ENCODE assay signal across 15 cellular contexts in the genomic region with DNA sequence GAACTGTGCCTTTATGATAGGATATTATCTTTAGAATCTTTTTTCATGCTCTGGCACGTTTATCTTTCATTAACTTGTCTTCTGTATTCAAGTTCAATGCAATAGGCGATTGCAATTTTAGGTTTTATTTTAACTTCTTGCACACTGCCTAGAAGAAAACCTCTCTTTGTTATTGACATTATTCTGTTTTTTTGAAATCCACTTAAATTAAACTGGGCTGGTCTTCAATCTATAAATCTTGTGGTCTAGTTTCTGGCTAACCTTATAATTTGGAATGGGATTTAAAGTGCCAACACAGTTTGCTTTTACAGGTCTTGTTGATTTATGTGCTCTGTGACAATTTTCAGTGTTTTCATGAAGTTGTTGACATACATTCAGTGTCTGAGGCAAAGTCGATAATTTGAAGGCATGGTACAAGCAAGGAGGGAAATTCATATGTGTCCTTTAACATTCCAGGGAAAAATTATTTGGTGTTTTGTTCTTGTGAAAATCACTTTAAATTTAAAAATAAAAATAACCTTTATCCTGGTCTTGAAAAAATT.
DNase-seq lines count a peak whose midpoint lies in the region; ATAC-seq and TF ChIP-seq lines count a peak whose summit lies in the region.
"Had no signal": no experiment of that assay in that cellular context is flagged by ENCODE, and none has a peak within 500 bp of the region (broad histone marks: within the 10 kb centered on the region; RNA-seq: fewer than 3 reads in every experiment).

No MANE protein-coding gene starts in this region.

- peak; percentile 55 for DNase-seq in NCI-H2227 treated with DMSO at 0.1 percent for 48 hours (lab: John Stamatoyannopoulos, UW)
- no peak for DNase-seq in fibroblast of lung (ENCODE audit: low read depth in 2 of 2)
- no peak for DNase-seq in skeletal muscle cell (ENCODE audit: low read depth)
- DNase-seq in NAMALWA (ENCODE audit: low spot score) = no peak
- no peak for DNase-seq in ureter (ENCODE audit: low spot score)
- DNase-seq in GM03348 (ENCODE audit: low spot score) = no peak
- DNase-seq: activated CD8-positive, alpha-beta memory T cell treated with anti-CD3 and anti-CD28 coated beads, Interleukin-2, amount 10 ng/mL, durations not matched to agents 7 days and 5 days; activated naive CD8-positive, alpha-beta T cell treated with anti-CD3 and anti-CD28 coated beads for 36 hours; CD8-positive, alpha-beta T cell; nucleus accumbens; stimulated activated CD4-positive, alpha-beta T cell treated with anti-CD3 and anti-CD28 coated beads, Interleukin-4, amount 100 ng/mL, for 24 hours; stimulated activated naive CD4-positive, alpha-beta T cell treated with Interleukin-2 at 50 U/mL for 16 hours had no signal

- peaks cover 0 to 20% (median 0%) of the 10 kb centered on the region in 11 experiments; a peak in 2 of 22 replicates for H4K20me1 ChIP-seq in BLaER1 treated with 17β-estradiol and CSF1 and Interleukin-3, amounts not matched to agents 10 nM and 100 nM
- H4K20me1 ChIP-seq in fibroblast of lung (ENCODE audit: control insufficient read depth, extremely low read depth, insufficient read depth, low read length) = no peaks in the 10 kb centered on the region

- no peaks in the 10 kb centered on the region for H3K27me3 ChIP-seq in BLaER1 treated with 17β-estradiol and CSF1 and Interleukin-3, amounts not matched to agents 10 nM and 100 nM
- H3K27me3 ChIP-seq in fibroblast of lung (ENCODE audit: control insufficient read depth, insufficient read depth, low read length) = no peaks in the 10 kb centered on the region

- H3K79me2 ChIP-seq in fibroblast of lung (ENCODE audit: control insufficient read depth, insufficient read depth, low read length) = no peaks in the 10 kb centered on the region

- H3K4me3 ChIP-seq in BLaER1 treated with 17β-estradiol and CSF1 and Interleukin-3, amounts not matched to agents 10 nM and 100 nM = peak overlapping the region in 2 of 10 experiments; percentile 52 to 55; a peak in 4 of 20 replicates
- peak overlapping the region in 3 of 4 experiments; percentile 27 to 54 (median 45) for H3K4me3 ChIP-seq in fibroblast of lung (replicated peaks in 1 of 4; ENCODE audit: control extremely low read depth in 1 of 4, insufficient read depth in 1 of 4, low read depth in 3 of 4, low read length in 4 of 4)
- H3K4me3 ChIP-seq in skeletal muscle cell (ENCODE audit: low read depth, low read length) = peak overlapping the region; percentile 4

- H3K4me2 ChIP-seq in BLaER1 treated with 17β-estradiol and CSF1 and Interleukin-3, amounts not matched to agents 10 nM and 100 nM = peak overlapping the region in 9 of 11 experiments; percentile 0 to 83 (median 24); a peak in 14 of 22 replicates
- peak overlapping the region; percentile 66 for H3K4me2 ChIP-seq in fibroblast of lung (ENCODE audit: extremely low read depth, insufficient read depth, low read length)

- no peak for ATAC-seq in GM21717 (IDR thresholded peaks at IDR 0.05; ENCODE audit: unreplicated experiment)
- ATAC-seq: activated CD8-positive, alpha-beta memory T cell treated with anti-CD3 and anti-CD28 coated beads, Interleukin-2, amount 10 ng/mL, durations not matched to agents 7 days and 5 days; CD8-positive, alpha-beta T cell; Panc1 had no signal

- H3K9ac ChIP-seq in BLaER1 treated with 17β-estradiol and CSF1 and Interleukin-3, amounts not matched to agents 10 nM and 100 nM = peak overlapping the region in 3 of 11 experiments; percentile 34 to 79 (median 72); a peak in 6 of 22 replicates
- no peak overlapping the region for H3K9ac ChIP-seq in fibroblast of lung (ENCODE audit: insufficient read depth, low read length)

- H3K4me1 ChIP-seq in BLaER1 treated with 17β-estradiol and CSF1 and Interleukin-3, amounts not matched to agents 10 nM and 100 nM = peaks cover 7 to 60% (median 13%) of the 10 kb centered on the region in 10 experiments; a peak in 15 of 20 replicates
- no peaks in the 10 kb centered on the region for H3K4me1 ChIP-seq in fibroblast of lung (ENCODE audit: control insufficient read depth, extremely low read depth, insufficient read depth, low read length)

- peak overlapping the region in 3 of 11 experiments; percentile 62 to 72 (median 62); a peak in 5 of 22 replicates for H3K27ac ChIP-seq in BLaER1 treated with 17β-estradiol and CSF1 and Interleukin-3, amounts not matched to agents 10 nM and 100 nM
- peak overlapping the region; percentile 23 for H3K27ac ChIP-seq in fibroblast of lung (ENCODE audit: insufficient read depth, low read length)

- no peaks in the 10 kb centered on the region for H3K36me3 ChIP-seq in BLaER1 treated with 17β-estradiol and CSF1 and Interleukin-3, amounts not matched to agents 10 nM and 100 nM
- H3K36me3 ChIP-seq in fibroblast of lung (ENCODE audit: control insufficient read depth, insufficient read depth, low read length) = no peaks in the 10 kb centered on the region

- H2AFZ ChIP-seq in fibroblast of lung (ENCODE audit: low read length) = no peak overlapping the region

- no peak for TF ChIP-seq CTCF in fibroblast of lung (conservative IDR thresholded peaks at IDR 0.05 in 1 of 2, IDR thresholded peaks at IDR 0.05 in 1 of 2; ENCODE audit: low read depth in 1 of 2, low read length in 2 of 2)

- H3K9me3 ChIP-seq in BLaER1 treated with 17β-estradiol and CSF1 and Interleukin-3, amounts not matched to agents 10 nM and 100 nM (replicated peaks in 1 of 11) = no peaks in the 10 kb centered on the region
- H3K9me3 ChIP-seq in fibroblast of lung (ENCODE audit: control insufficient read depth, insufficient read depth, low read depth, low read length) = no peaks in the 10 kb centered on the region
